In genomic region chr7:6516387-6516983, GRCh38 we compare ENCODE assay signal across 8 cellular contexts. TPM values are rescaled to one million over a fixed set of nuclear protein-coding genes. Genes with fewer than 3 reads are reported as not detected.
DNase-seq lines count a peak whose midpoint lies in the region; ATAC-seq, FAIRE-seq and TF ChIP-seq lines count a peak whose summit lies in the region.

No MANE protein-coding gene starts in this region.

- no peak overlapping the region for H3K27ac ChIP-seq in ACC112 (ENCODE audit: low read depth, low read length)
- H3K27ac ChIP-seq in pancreas, result no peak overlapping the region
- peak overlapping the region in 1 of 4 donors; percentile 32 for H3K27ac ChIP-seq in transverse colon

- TF ChIP-seq CTCF in NB4 (IDR thresholded peaks at IDR 0.05; ENCODE audit: low read depth, low read length) (peak; percentile 99), pancreas (IDR thresholded peaks at IDR 0.05) (peak; percentile 69 to 75 (median 74)), transverse colon (IDR thresholded peaks at IDR 0.05) (peak; percentile 77 to 85 (median 82))

- TF ChIP-seq POLR2A in NB4 (IDR thresholded peaks at IDR 0.05; ENCODE audit: extremely low read depth, insufficient read length) (no peak), transverse colon (IDR thresholded peaks at IDR 0.05) (no peak)

- H3K36me3 Mint-ChIP-seq in activated naive CD8-positive, alpha-beta T cell treated with anti-CD3 and anti-CD28 coated beads for 36 hours, result no peaks in the 10 kb centered on the region

- no peaks in the 10 kb centered on the region for H3K27me3 ChIP-seq in ACC112 (ENCODE audit: insufficient read depth, low read length)
- H3K27me3 ChIP-seq in pancreas, result peaks cover 0 to 10% (median 0%) of the 10 kb centered on the region in 4 donors
- no peaks in the 10 kb centered on the region for H3K27me3 ChIP-seq in transverse colon

- H3K36me3 ChIP-seq in ACC112 (ENCODE audit: insufficient read depth, low read length) (no peaks in the 10 kb centered on the region), pancreas (no peaks in the 10 kb centered on the region), transverse colon (no peaks in the 10 kb centered on the region)

- peak overlapping the region; percentile 68 for H2AFZ ChIP-seq in ACC112 (ENCODE audit: low read length, unreplicated experiment)

- H3K4me1 Mint-ChIP-seq in activated naive CD8-positive, alpha-beta T cell treated with anti-CD3 and anti-CD28 coated beads for 36 hours, result peaks cover 5% of the 10 kb centered on the region

- no peaks in the 10 kb centered on the region for H3K9me3 Mint-ChIP-seq in activated naive CD8-positive, alpha-beta T cell treated with anti-CD3 and anti-CD28 coated beads for 36 hours

- peak overlapping the region; percentile 70 for H3K4me3 Mint-ChIP-seq in activated naive CD8-positive, alpha-beta T cell treated with anti-CD3 and anti-CD28 coated beads for 36 hours

- ATAC-seq in GM18868 (IDR thresholded peaks at IDR 0.05; ENCODE audit: unreplicated experiment) (peak; percentile 63), SK-N-SH treated with all-trans-retinoic acid at 6 μM for 48 hours (peak; percentile 96), Right ventricle myocardium superior (ENCODE audit: poor library complexity) (peak; percentile 90), pancreas (peak; percentile 85 to 94 (median 93))

- intact Hi-C loops in Right ventricle myocardium superior (cut with DNase I) (no loop called here), pancreas (cut with DNase I) (no loop called here), transverse colon (cut with DNase I; ENCODE audit: low total_unique reads) (no loop called here)

- DNase-seq in NB4 (ENCODE audit: low read depth) (peak; percentile 89), Right ventricle myocardium superior (peak; percentile 86), pancreas (peak; percentile 75 to 91 (median 83)), transverse colon (peak; percentile 86)
- DNase-seq in activated naive CD8-positive, alpha-beta T cell treated with anti-CD3 and anti-CD28 coated beads for 36 hours, result peak; percentile 70

- H3K27ac Mint-ChIP-seq in activated naive CD8-positive, alpha-beta T cell treated with anti-CD3 and anti-CD28 coated beads for 36 hours, result peak overlapping the region; percentile 23

- in situ Hi-C loops in transverse colon (cut with MboI; ENCODE audit: low pct_ligation_motif_present in 1 of 4, low pct_unique_long_range_greater_than_20kb in 1 of 4, low sequenced_read_pairs in 3 of 4), result no loop called here

- TF ChIP-seq EP300 in transverse colon (IDR thresholded peaks at IDR 0.05; ENCODE audit: low read depth), result no peak

- FAIRE-seq in pancreas (lab: Jason Lieb, UNC), result peak; percentile 78

- H3K4me3 ChIP-seq in ACC112 (ENCODE audit: low read depth, low read length) (peak overlapping the region; percentile 60), NB4 (ENCODE audit: low read depth, low read length) (peak overlapping the region; percentile 56), pancreas (peak overlapping the region in 1 of 4 donors; percentile 25), transverse colon (peak overlapping the region in 3 of 4 donors; percentile 4 to 34 (median 17))

- 8 to 13% methylated on average over 17 of the region's 17 CpGs for WGBS in pancreas, 2 donors
- WGBS in transverse colon (ENCODE audit: low coverage in 1 of 2), 2 donors, result 15 to 17% methylated on average over 12 to 17 of the region's 17 CpGs

- H3K79me2 ChIP-seq in ACC112 (ENCODE audit: control insufficient read depth, insufficient read depth, low read length, unreplicated experiment), result no peaks in the 10 kb centered on the region

- H3K9me3 ChIP-seq in pancreas (no peaks in the 10 kb centered on the region), transverse colon (no peaks in the 10 kb centered on the region)

- H3K27me3 Mint-ChIP-seq in activated naive CD8-positive, alpha-beta T cell treated with anti-CD3 and anti-CD28 coated beads for 36 hours, result no peaks in the 10 kb centered on the region

- no peaks in the 10 kb centered on the region for H3K4me1 ChIP-seq in ACC112 (ENCODE audit: control insufficient read depth, insufficient read depth, low read length, unreplicated experiment)
- peaks cover 0 to 3% (median 3%) of the 10 kb centered on the region in 3 donors for H3K4me1 ChIP-seq in pancreas
- peaks cover 0 to 5% (median 2%) of the 10 kb centered on the region in 4 donors for H3K4me1 ChIP-seq in transverse colon

TF ChIP-seq in SK-N-SH treated with all-trans-retinoic acid at 6 μM for 48 hours, 23 proteins besides CTCF, POLR2A, EP300 and RAD21:
- no peak for TF ChIP-seq PATZ1 (CRISPR knock-in tag; IDR thresholded peaks at IDR 0.05; ENCODE audit: borderline replicate concordance)

RNA-seq across cellular contexts. Expression of gene KDELR2, which starts 32.5 kb away (rescaled TPM):
- 10 to 100 TPM; 63.0 to 67.3 TPM for total RNA-seq in activated naive CD8-positive, alpha-beta T cell treated with anti-CD3 and anti-CD28 coated beads for 36 hours
- 41.3 TPM for total RNA-seq in Right ventricle myocardium superior
- 10 to 100 TPM; 54.2 to 97.0 (median 82.5) TPM for total RNA-seq in pancreas
- 10 to 100 TPM; 47.2 to 63.4 TPM for polyA plus RNA-seq in pancreas
- 100 to 1,000 TPM in 2 of 4 donors, 10 to 100 TPM in 2; 71.4 to 156 (median 101) TPM for total RNA-seq in transverse colon

RNA-seq across cellular contexts. Expression of gene GRID2IP, which starts 34.8 kb away (rescaled TPM):
- under 1 TPM in 1 of 2 experiments, not detected in 1; 0.06 TPM for total RNA-seq in activated naive CD8-positive, alpha-beta T cell treated with anti-CD3 and anti-CD28 coated beads for 36 hours
- total RNA-seq in Right ventricle myocardium superior, result not detected
- total RNA-seq in pancreas, result under 1 TPM; 0.47 to 1.00 (median 0.75) TPM
- polyA plus RNA-seq in pancreas, result under 1 TPM; 0.47 to 0.57 TPM
- total RNA-seq in transverse colon, result 1 to 10 TPM in 1 of 4 donors, under 1 TPM in 3; 0.20 to 1.1 (median 0.66) TPM
